ENCODE assay signal across 8 cellular contexts in genomic region chr16:46972429-46972970, GRCh38. TPM values are rescaled to one million over a fixed set of nuclear protein-coding genes. Genes with fewer than 3 reads are reported as not detected.
DNase-seq lines count a peak whose midpoint lies in the region; ATAC-seq, FAIRE-seq and TF ChIP-seq lines count a peak whose summit lies in the region.

No MANE protein-coding gene starts in this region.

- no peaks in the 10 kb centered on the region for H3K9me3 Mint-ChIP-seq in CD8-positive, alpha-beta memory T cell

- H3K4me1 Mint-ChIP-seq in CD8-positive, alpha-beta memory T cell = peaks cover 60 to 74% (median 72%) of the 10 kb centered on the region in 3 donors

- no peak for TF ChIP-seq POLR2A in body of pancreas (IDR thresholded peaks at IDR 0.05)

- peak overlapping the region; percentile 87 for H3K27ac ChIP-seq in CD8-positive, alpha-beta memory T cell (ENCODE audit: low read depth, low read length)
- H3K27ac ChIP-seq in body of pancreas = peak overlapping the region; percentile 87 to 98 (median 96)

- H3K27me3 ChIP-seq in CD8-positive, alpha-beta memory T cell (ENCODE audit: insufficient read depth, low read length, poor library complexity, severe bottlenecking) = no peaks in the 10 kb centered on the region
- no peaks in the 10 kb centered on the region for H3K27me3 ChIP-seq in body of pancreas

- peak overlapping the region; percentile 83 to 99 (median 90) for H3K4me3 Mint-ChIP-seq in CD8-positive, alpha-beta memory T cell

- peaks cover 41% of the 10 kb centered on the region for H3K4me1 ChIP-seq in CD8-positive, alpha-beta memory T cell (ENCODE audit: insufficient read depth, low read length)
- peaks cover 39% of the 10 kb centered on the region for H3K4me1 ChIP-seq in body of pancreas

- CTCF ChIA-PET in CD8-positive, alpha-beta memory T cell (lab: Charles Lee) = interaction anchor here (2.8 to 3.0 kb wide), 2 partner anchors 65 to 169 kb away, joined by 8 to 14 read pairs; no protein-coding TSS in a partner anchor

- H3K4me3 ChIP-seq in CD8-positive, alpha-beta memory T cell (ENCODE audit: low read length) = peak overlapping the region; percentile 83
- H3K4me3 ChIP-seq in body of pancreas = peak overlapping the region; percentile 55 to 83

- peak overlapping the region; percentile 89 to 99 (median 98) for H3K27ac Mint-ChIP-seq in CD8-positive, alpha-beta memory T cell

- FAIRE-seq in D721Med (lab: Jason Lieb, UNC) = no peak

- 2 to 4% methylated on average over 16 to 20 of the region's 20 CpGs for WGBS in body of pancreas, 2 donors

- peaks cover 20% of the 10 kb centered on the region for H3K36me3 ChIP-seq in CD8-positive, alpha-beta memory T cell (ENCODE audit: insufficient read depth, low read length)
- H3K36me3 ChIP-seq in body of pancreas (replicated peaks in 1 of 2; ENCODE audit: insufficient read depth in 1 of 2, low read depth in 2 of 2) = peaks cover 0 to 10% of the 10 kb centered on the region in 2 donors

- no peak for TF ChIP-seq CTCF in body of pancreas (IDR thresholded peaks at IDR 0.05)
- no peak for TF ChIP-seq CTCF in D721Med (IDR thresholded peaks at IDR 0.05; ENCODE audit: insufficient read depth, missing control alignments)

- intact Hi-C loops in body of pancreas (cut with DNase I) = no loop called here
- intact Hi-C loops in sciatic nerve (cut with DNase I) = no loop called here

- ATAC-seq in GM21447 (IDR thresholded peaks at IDR 0.05; ENCODE audit: unreplicated experiment) (peak; percentile 47), body of pancreas (peak; percentile 26), sciatic nerve (no peak)

- H3K9me3 ChIP-seq in CD8-positive, alpha-beta memory T cell (ENCODE audit: low read length) = no peaks in the 10 kb centered on the region
- H3K9me3 ChIP-seq in body of pancreas = no peaks in the 10 kb centered on the region

- H3K36me3 Mint-ChIP-seq in CD8-positive, alpha-beta memory T cell = peaks cover 10 to 51% (median 12%) of the 10 kb centered on the region in 3 donors

- POLR2A ChIA-PET in CD8-positive, alpha-beta memory T cell (lab: Charles Lee) = interaction anchor here (0.6 to 2.6 kb wide), 5 partner anchors 10 to 1637 kb away, joined by 3 to 12 read pairs (median 5); partner anchors contain the start of genes C16orf87, ITFG1, N4BP1 and PHKB

- peak in 2 of 5 donors; percentile 42 to 55 for DNase-seq in CD8-positive, alpha-beta memory T cell
- DNase-seq in NCI-H69 (lab: John Stamatoyannopoulos, UW) (peak; percentile 49), body of pancreas (no peak), kidney glomerular epithelial cell (lab: John Stamatoyannopoulos, UW) (peak; percentile 14), superior temporal gyrus (ENCODE audit: extremely low spot score) (peak; percentile 38), D721Med (ENCODE audit: insufficient read length, low spot score) (no peak), sciatic nerve (ENCODE audit: low spot score) (no peak)

- H3K27me3 Mint-ChIP-seq in CD8-positive, alpha-beta memory T cell = peaks cover 0 to 1% of the 10 kb centered on the region in 2 donors

RNA-seq across cellular contexts. Expression of gene DNAJA2, which starts 1.0 kb away (rescaled TPM):
- 10 to 100 TPM; 89.8 to 90.3 TPM for total RNA-seq in CD8-positive, alpha-beta memory T cell
- 90.6 TPM for polyA plus RNA-seq in CD8-positive, alpha-beta memory T cell
- 10 to 100 TPM; 24.4 to 30.0 TPM for total RNA-seq in body of pancreas
- total RNA-seq in sciatic nerve = 46.5 TPM

Comparison
In these comparisons a context has a peak if more than half of its experiments do, and no peak if none do; other contexts are left out.
1. DNase-seq: peak in NCI-H69 (single experiment), kidney glomerular epithelial cell (single experiment) and superior temporal gyrus (single experiment); none in body of pancreas (0 of 4), D721Med (single experiment) and sciatic nerve (single experiment).